ENCODE assay signal across 25 cellular contexts in genomic region chr3:193630005-193630404, GRCh38.
"Had no signal": no experiment of that assay in that cellular context is flagged by ENCODE, and none has a peak within 500 bp of the region (broad histone marks: within the 10 kb centered on the region; RNA-seq: fewer than 3 reads in every experiment).

No MANE protein-coding gene starts in this region.

- H3K27me3 ChIP-seq: dorsolateral prefrontal cortex, foreskin keratinocyte, heart right ventricle, ovary, stomach, thyroid gland, vagina had no signal

- DNase-seq: dorsolateral prefrontal cortex; effector CD4-positive, alpha-beta T cell; foreskin keratinocyte; glutamatergic neuron; heart right ventricle; hippocampal formation; left ventricle myocardium superior; lower lobe of right lung; natural killer cell; occipital lobe; ovary; stimulated activated CD4-positive, alpha-beta T cell treated with anti-CD3 and anti-CD28 coated beads, Interleukin-12 subunit alpha, Interleukin-12 subunit beta, amount 100 ng/mL, for 4 hours; stimulated activated CD4-positive, alpha-beta T cell treated with anti-CD3 and anti-CD28 coated beads, Interleukin-2, amount 100 ng/mL, for 24 hours; stimulated activated CD4-positive, alpha-beta T cell treated with anti-CD3 and anti-CD28 coated beads, Interleukin-4, amount 100 ng/mL, for 24 hours; stimulated activated naive CD4-positive, alpha-beta T cell treated with Interleukin-2 at 50 U/mL for 16 hours; stomach; thyroid gland; trophoblast cell had no signal

- FAIRE-seq: keratinocyte had no signal

- H3K9me3 ChIP-seq: heart right ventricle, lower lobe of right lung, ovary, stomach, thyroid gland, vagina had no signal

- H3K4me1 ChIP-seq: foreskin keratinocyte, heart right ventricle, lower lobe of right lung, stomach, thyroid gland, vagina had no signal

- H3K36me3 ChIP-seq: ovary had no signal

- H3K27ac ChIP-seq: epithelial cell of prostate, foreskin keratinocyte, heart right ventricle, lower lobe of right lung, ovary, stomach, thyroid gland, vagina had no signal

- ATAC-seq: esophagus mucosa; foreskin keratinocyte; heart right ventricle; left ventricle myocardium superior; lower lobe of right lung; natural killer cell; sciatic nerve; stimulated activated effector memory CD8-positive, alpha-beta T cell treated with anti-CD3 and anti-CD28 coated beads, Interleukin-12 subunit alpha, Interleukin-12 subunit beta, amount 100 ng/mL, for 72 hours had no signal

- H3K4me3 ChIP-seq: dorsolateral prefrontal cortex, heart right ventricle, lower lobe of right lung, ovary, smooth muscle cell, stomach, thyroid gland, vagina had no signal

- H3K4me2 ChIP-seq: smooth muscle cell had no signal
